1 cellular context compared by ENCODE assay signal in the genomic region with DNA sequence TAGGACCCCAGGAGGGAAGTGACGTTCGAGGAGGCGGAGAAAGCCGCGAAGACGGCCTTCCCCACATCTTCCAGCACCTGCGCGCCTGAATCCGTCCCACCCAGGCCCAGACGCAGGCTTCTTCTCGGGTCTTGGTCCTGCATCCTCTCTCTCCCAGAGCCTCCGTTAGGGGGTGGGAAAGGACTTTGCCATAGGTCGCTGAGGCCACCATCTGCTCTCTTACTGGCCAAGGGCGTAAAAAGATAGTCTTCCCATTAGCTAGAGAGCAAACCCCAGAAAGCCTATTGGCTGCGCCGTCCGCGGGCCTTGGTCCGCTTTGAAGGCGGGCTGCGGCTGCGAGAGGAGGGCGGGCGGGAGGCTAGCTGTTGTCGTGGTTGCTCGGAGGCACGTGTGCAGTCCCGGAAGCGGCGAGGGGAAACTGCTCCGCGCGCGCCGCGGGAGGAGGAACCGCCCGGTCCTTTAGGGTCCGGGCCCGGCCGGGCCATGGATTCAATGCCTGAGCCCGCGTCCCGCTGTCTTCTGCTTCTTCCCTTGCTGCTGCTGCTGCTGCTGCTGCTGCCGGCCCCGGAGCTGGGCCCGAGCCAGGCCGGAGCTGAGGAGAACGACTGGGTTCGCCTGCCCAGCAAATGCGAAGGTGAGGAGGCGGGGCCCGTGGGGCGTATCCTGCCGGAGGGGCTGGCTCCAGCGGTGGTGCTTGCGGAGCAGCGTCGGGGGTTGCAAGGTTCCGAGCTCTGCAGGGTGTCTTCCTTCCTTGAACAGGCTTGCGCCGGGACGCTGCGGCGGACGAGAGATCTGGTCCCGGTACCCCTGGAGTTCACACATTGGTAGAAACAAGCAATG.
TF ChIP-seq lines count a peak whose summit lies in the region.

A gene (plus strand): TSS at position 393 of the 840 bp plus-strand sequence. CDS start 91 bp downstream, at position 484.

TF ChIP-seq in HepG2, 621 proteins besides CTCF, POLR2A, EP300 and RAD21 (continued from another document and continues in another):
- TF ChIP-seq, protein P1, sequence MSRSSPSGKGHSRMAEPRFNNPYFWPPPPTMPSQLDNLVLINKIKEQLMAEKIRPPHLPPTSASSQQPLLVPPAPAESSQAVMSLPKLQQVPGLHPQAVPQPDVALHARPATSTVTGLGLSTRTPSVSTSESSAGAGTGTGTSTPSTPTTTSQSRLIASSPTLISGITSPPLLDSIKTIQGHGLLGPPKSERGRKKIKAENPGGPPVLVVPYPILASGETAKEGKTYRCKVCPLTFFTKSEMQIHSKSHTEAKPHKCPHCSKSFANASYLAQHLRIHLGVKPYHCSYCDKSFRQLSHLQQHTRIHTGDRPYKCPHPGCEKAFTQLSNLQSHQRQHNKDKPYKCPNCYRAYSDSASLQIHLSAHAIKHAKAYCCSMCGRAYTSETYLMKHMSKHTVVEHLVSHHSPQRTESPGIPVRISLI (CRISPR knock-in tag; IDR thresholded peaks at IDR 0.05; ENCODE audit: borderline replicate concordance): no peak; the same call in 1 of the 2 replicates
- TF ChIP-seq REPIN1 (CRISPR knock-in tag; IDR thresholded peaks at IDR 0.05; ENCODE audit: borderline replicate concordance, low read depth) (peak; percentile 99), ZNF543 (CRISPR knock-in tag; IDR thresholded peaks at IDR 0.05) (peak; percentile 98), ZNF282 (IDR thresholded peaks at IDR 0.05; ENCODE audit: partially characterized antibody) (no peak), ZNF839 (CRISPR knock-in tag; IDR thresholded peaks at IDR 0.05; ENCODE audit: borderline replicate concordance) (peak; percentile 85; the same call in 1 of the 2 replicates), MYC (CRISPR knock-in tag; IDR thresholded peaks at IDR 0.05; ENCODE audit: borderline replicate concordance) (peak; percentile 99), ZNF570 (CRISPR knock-in tag; IDR thresholded peaks at IDR 0.05; ENCODE audit: borderline replicate concordance) (peak; percentile 92; the same call in 1 of the 2 replicates), PCBP1 (IDR thresholded peaks at IDR 0.05; ENCODE audit: borderline replicate concordance, low read depth, low read length) (0 out of 2 replicates have a peak, but pooled peaks have one; percentile 87), ZNF780A (CRISPR knock-in tag; IDR thresholded peaks at IDR 0.05) (peak; percentile 99), ZIK1 (CRISPR knock-in tag; IDR thresholded peaks at IDR 0.05; ENCODE audit: borderline replicate concordance, low read depth) (peak; percentile 87; the same call in 1 of the 2 replicates), HDAC6 (IDR thresholded peaks at IDR 0.05; ENCODE audit: low read depth, low read length) (no peak), POLR2G (IDR thresholded peaks at IDR 0.05; ENCODE audit: low read depth, low read length) (peak; percentile 84), SCMH1 (CRISPR knock-in tag; IDR thresholded peaks at IDR 0.05; ENCODE audit: borderline replicate concordance) (no peak), ZNF790 (CRISPR knock-in tag; IDR thresholded peaks at IDR 0.05; ENCODE audit: borderline replicate concordance) (peak; percentile 96; the same call in 1 of the 2 replicates), ZMYM3 (CRISPR knock-in tag; IDR thresholded peaks at IDR 0.05) (peak; percentile 23; the same call in 1 of the 2 replicates), KDM5B (CRISPR knock-in tag; IDR thresholded peaks at IDR 0.05; ENCODE audit: borderline replicate concordance) (peak; percentile 100), TOPORS (CRISPR knock-in tag; IDR thresholded peaks at IDR 0.05) (peak; percentile 99), IRX3 (CRISPR knock-in tag; IDR thresholded peaks at IDR 0.05; ENCODE audit: borderline replicate concordance, low read depth) (peak; percentile 99), MAFG (CRISPR knock-in tag; IDR thresholded peaks at IDR 0.05) (no peak)
- TF ChIP-seq, protein P2, sequence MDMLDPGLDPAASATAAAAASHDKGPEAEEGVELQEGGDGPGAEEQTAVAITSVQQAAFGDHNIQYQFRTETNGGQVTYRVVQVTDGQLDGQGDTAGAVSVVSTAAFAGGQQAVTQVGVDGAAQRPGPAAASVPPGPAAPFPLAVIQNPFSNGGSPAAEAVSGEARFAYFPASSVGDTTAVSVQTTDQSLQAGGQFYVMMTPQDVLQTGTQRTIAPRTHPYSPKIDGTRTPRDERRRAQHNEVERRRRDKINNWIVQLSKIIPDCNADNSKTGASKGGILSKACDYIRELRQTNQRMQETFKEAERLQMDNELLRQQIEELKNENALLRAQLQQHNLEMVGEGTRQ (IDR thresholded peaks at IDR 0.05; ENCODE audit: low read depth, low read length): peak; percentile 72
- TF ChIP-seq, protein P2 (CRISPR knock-in tag; IDR thresholded peaks at IDR 0.05; ENCODE audit: borderline replicate concordance): peak; percentile 87
- TF ChIP-seq, protein P3, sequence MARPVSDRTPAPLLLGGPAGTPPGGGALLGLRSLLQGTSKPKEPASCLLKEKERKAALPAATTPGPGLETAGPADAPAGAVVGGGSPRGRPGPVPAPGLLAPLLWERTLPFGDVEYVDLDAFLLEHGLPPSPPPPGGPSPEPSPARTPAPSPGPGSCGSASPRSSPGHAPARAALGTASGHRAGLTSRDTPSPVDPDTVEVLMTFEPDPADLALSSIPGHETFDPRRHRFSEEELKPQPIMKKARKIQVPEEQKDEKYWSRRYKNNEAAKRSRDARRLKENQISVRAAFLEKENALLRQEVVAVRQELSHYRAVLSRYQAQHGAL (CRISPR knock-in tag; IDR thresholded peaks at IDR 0.05; ENCODE audit: not compliant biosample characterization): peak; percentile 6
- TF ChIP-seq, protein P4, sequence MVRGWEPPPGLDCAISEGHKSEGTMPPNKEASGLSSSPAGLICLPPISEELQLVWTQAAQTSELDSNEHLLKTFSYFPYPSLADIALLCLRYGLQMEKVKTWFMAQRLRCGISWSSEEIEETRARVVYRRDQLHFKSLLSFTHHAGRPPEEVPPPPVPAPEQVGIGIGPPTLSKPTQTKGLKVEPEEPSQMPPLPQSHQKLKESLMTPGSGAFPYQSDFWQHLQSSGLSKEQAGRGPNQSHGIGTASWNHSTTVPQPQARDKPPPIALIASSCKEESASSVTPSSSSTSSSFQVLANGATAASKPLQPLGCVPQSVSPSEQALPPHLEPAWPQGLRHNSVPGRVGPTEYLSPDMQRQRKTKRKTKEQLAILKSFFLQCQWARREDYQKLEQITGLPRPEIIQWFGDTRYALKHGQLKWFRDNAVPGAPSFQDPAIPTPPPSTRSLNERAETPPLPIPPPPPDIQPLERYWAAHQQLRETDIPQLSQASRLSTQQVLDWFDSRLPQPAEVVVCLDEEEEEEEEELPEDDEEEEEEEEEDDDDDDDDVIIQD (CRISPR knock-in tag; IDR thresholded peaks at IDR 0.05; ENCODE audit: low read depth): peak; percentile 63; the same call in 1 of the 2 replicates
- TF ChIP-seq, protein P5, sequence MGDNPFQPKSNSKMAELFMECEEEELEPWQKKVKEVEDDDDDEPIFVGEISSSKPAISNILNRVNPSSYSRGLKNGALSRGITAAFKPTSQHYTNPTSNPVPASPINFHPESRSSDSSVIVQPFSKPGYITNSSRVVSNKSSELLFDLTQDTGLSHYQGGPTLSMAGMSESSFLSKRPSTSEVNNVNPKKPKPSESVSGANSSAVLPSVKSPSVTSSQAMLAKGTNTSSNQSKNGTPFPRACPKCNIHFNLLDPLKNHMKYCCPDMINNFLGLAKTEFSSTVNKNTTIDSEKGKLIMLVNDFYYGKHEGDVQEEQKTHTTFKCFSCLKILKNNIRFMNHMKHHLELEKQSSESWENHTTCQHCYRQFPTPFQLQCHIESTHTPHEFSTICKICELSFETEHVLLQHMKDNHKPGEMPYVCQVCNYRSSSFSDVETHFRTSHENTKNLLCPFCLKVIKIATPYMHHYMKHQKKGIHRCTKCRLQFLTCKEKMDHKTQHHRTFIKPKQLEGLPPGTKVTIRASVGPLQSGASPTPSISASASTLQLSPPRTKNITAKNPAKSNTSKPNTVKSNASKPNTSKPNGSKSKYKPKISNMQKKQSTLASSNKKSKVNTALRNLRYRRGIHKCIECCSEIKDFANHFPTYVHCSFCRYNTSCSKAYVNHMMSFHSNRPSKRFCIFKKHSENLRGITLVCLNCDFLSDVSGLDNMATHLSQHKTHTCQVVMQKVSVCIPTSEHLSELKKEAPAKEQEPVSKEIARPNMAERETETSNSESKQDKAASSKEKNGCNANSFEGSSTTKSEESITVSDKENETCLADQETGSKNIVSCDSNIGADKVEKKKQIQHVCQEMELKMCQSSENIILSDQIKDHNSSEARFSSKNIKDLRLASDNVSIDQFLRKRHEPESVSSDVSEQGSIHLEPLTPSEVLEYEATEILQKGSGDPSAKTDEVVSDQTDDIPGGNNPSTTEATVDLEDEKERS (CRISPR knock-in tag; IDR thresholded peaks at IDR 0.05): peak; percentile 57; the same call in 1 of the 2 replicates
- TF ChIP-seq, protein P6, sequence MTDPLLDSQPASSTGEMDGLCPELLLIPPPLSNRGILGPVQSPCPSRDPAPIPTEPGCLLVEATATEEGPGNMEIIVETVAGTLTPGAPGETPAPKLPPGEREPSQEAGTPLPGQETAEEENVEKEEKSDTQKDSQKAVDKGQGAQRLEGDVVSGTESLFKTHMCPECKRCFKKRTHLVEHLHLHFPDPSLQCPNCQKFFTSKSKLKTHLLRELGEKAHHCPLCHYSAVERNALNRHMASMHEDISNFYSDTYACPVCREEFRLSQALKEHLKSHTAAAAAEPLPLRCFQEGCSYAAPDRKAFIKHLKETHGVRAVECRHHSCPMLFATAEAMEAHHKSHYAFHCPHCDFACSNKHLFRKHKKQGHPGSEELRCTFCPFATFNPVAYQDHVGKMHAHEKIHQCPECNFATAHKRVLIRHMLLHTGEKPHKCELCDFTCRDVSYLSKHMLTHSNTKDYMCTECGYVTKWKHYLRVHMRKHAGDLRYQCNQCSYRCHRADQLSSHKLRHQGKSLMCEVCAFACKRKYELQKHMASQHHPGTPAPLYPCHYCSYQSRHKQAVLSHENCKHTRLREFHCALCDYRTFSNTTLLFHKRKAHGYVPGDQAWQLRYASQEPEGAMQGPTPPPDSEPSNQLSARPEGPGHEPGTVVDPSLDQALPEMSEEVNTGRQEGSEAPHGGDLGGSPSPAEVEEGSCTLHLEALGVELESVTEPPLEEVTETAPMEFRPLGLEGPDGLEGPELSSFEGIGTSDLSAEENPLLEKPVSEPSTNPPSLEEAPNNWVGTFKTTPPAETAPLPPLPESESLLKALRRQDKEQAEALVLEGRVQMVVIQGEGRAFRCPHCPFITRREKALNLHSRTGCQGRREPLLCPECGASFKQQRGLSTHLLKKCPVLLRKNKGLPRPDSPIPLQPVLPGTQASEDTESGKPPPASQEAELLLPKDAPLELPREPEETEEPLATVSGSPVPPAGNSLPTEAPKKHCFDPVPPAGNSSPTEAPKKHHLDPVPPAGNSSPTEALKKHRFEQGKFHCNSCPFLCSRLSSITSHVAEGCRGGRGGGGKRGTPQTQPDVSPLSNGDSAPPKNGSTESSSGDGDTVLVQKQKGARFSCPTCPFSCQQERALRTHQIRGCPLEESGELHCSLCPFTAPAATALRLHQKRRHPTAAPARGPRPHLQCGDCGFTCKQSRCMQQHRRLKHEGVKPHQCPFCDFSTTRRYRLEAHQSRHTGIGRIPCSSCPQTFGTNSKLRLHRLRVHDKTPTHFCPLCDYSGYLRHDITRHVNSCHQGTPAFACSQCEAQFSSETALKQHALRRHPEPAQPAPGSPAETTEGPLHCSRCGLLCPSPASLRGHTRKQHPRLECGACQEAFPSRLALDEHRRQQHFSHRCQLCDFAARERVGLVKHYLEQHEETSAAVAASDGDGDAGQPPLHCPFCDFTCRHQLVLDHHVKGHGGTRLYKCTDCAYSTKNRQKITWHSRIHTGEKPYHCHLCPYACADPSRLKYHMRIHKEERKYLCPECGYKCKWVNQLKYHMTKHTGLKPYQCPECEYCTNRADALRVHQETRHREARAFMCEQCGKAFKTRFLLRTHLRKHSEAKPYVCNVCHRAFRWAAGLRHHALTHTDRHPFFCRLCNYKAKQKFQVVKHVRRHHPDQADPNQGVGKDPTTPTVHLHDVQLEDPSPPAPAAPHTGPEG (CRISPR knock-in tag; IDR thresholded peaks at IDR 0.05): peak; percentile 97
- TF ChIP-seq, protein P7, sequence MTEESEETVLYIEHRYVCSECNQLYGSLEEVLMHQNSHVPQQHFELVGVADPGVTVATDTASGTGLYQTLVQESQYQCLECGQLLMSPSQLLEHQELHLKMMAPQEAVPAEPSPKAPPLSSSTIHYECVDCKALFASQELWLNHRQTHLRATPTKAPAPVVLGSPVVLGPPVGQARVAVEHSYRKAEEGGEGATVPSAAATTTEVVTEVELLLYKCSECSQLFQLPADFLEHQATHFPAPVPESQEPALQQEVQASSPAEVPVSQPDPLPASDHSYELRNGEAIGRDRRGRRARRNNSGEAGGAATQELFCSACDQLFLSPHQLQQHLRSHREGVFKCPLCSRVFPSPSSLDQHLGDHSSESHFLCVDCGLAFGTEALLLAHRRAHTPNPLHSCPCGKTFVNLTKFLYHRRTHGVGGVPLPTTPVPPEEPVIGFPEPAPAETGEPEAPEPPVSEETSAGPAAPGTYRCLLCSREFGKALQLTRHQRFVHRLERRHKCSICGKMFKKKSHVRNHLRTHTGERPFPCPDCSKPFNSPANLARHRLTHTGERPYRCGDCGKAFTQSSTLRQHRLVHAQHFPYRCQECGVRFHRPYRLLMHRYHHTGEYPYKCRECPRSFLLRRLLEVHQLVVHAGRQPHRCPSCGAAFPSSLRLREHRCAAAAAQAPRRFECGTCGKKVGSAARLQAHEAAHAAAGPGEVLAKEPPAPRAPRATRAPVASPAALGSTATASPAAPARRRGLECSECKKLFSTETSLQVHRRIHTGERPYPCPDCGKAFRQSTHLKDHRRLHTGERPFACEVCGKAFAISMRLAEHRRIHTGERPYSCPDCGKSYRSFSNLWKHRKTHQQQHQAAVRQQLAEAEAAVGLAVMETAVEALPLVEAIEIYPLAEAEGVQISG (CRISPR knock-in tag; IDR thresholded peaks at IDR 0.05): peak; percentile 93
- TF ChIP-seq, protein P8, sequence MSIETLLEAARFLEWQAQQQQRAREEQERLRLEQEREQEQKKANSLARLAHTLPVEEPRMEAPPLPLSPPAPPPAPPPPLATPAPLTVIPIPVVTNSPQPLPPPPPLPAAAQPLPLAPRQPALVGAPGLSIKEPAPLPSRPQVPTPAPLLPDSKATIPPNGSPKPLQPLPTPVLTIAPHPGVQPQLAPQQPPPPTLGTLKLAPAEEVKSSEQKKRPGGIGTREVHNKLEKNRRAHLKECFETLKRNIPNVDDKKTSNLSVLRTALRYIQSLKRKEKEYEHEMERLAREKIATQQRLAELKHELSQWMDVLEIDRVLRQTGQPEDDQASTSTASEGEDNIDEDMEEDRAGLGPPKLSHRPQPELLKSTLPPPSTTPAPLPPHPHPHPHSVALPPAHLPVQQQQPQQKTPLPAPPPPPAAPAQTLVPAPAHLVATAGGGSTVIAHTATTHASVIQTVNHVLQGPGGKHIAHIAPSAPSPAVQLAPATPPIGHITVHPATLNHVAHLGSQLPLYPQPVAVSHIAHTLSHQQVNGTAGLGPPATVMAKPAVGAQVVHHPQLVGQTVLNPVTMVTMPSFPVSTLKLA (IDR thresholded peaks at IDR 0.05): peak; percentile 98
